Comparison of ENCODE assay signal across 7 cellular contexts in the genomic region with DNA sequence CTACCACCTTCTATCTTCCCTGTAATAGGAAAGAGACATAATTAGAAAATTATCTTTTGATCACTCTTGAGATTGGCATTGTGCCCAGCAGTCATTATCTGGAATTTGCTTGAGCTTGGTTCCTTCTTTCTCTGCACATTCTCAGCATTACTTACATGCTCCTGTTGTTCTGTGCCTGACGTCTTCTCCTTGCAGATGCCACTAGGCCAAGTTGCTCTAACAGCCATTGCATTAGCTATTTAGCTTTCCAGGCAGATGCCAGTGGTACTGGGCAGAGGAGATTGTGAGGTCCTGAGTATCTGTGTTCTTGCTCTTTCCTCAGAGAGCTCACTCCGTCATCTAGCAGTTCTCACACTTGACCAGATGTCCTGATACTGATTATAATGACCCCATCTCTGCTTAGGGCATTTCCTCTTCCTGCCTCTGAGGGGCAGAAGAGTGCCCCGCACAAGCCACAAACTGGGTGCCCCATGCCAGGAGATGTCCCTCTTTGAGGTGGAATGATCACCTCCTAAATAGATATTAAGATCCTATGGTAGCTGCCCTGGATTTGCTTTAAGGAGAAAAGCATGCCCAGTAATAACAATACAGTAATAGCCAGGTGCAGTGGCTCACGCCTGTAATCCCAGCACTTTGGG. TPM values are rescaled to one million over a fixed set of nuclear protein-coding genes. Genes with fewer than 3 reads are reported as not detected.
DNase-seq lines count a peak whose midpoint lies in the region; ATAC-seq and TF ChIP-seq lines count a peak whose summit lies in the region.
"Had no signal": no experiment of that assay in that cellular context is flagged by ENCODE, and none has a peak within 500 bp of the region (broad histone marks: within the 10 kb centered on the region; RNA-seq: fewer than 3 reads in every experiment).

No MANE protein-coding gene starts in this region.

- DNase-seq in DMS53 (lab: John Stamatoyannopoulos, UW) (peak; percentile 44), DMS53 treated with DMSO at 0.1 percent for 48 hours (lab: John Stamatoyannopoulos, UW; ENCODE audit: unreplicated experiment) (no peak), WERI-Rb-1 (peak; percentile 28), neural crest cell (ENCODE audit: low read depth, low spot score) (no peak), HAP-1 (ENCODE audit: low spot score in 2 of 2) (no peak)
- DNase-seq: NCI-H1436 treated with DMSO at 0.1 percent for 48 hours had no signal

- ATAC-seq in GM18498 (IDR thresholded peaks at IDR 0.05; ENCODE audit: unreplicated experiment) = no peak

- no peaks in the 10 kb centered on the region for H3K9me3 ChIP-seq in WERI-Rb-1 (ENCODE audit: severe bottlenecking)
- H3K9me3 ChIP-seq in HAP-1 = no peaks in the 10 kb centered on the region

- H3K4me1 Mint-ChIP-seq in neural crest cell = peaks cover 2% of the 10 kb centered on the region

- H3K27ac Mint-ChIP-seq in neural crest cell (ENCODE audit: unreplicated experiment) = no peak overlapping the region

- in situ Hi-C loops in HAP-1 (cut with MboI; ENCODE audit: low sequenced_read_pairs) = no loop called here

- H3K36me3 Mint-ChIP-seq in neural crest cell (ENCODE audit: low read depth) = peaks cover 6% of the 10 kb centered on the region

- H3K27me3 Mint-ChIP-seq in neural crest cell (ENCODE audit: low read depth) = no peaks in the 10 kb centered on the region

- no peak overlapping the region for H3K4me3 Mint-ChIP-seq in neural crest cell

- no peaks in the 10 kb centered on the region for H3K27me3 ChIP-seq in WERI-Rb-1 (ENCODE audit: insufficient read depth, low read depth, severe bottlenecking)
- H3K27me3 ChIP-seq in HAP-1 (ENCODE audit: low read depth) = no peaks in the 10 kb centered on the region

- H3K9me3 Mint-ChIP-seq in neural crest cell = no peaks in the 10 kb centered on the region

- H3K4me3 ChIP-seq in WERI-Rb-1 (ENCODE audit: low read depth, low read length) = no peak overlapping the region
- H3K4me3 ChIP-seq in HAP-1 = no peak overlapping the region

- no peak overlapping the region for H3K27ac ChIP-seq in WERI-Rb-1

- peaks cover 57% of the 10 kb centered on the region for H3K36me3 ChIP-seq in WERI-Rb-1
- peaks cover 55% of the 10 kb centered on the region for H3K36me3 ChIP-seq in HAP-1 (replicated peaks)

- H3K4me1 ChIP-seq in HAP-1 = no peaks in the 10 kb centered on the region

- TF ChIP-seq CTCF in WERI-Rb-1 (IDR thresholded peaks at IDR 0.05; ENCODE audit: low read depth, low read length) (peak; percentile 73), neural crest cell (conservative IDR thresholded peaks at IDR 0.05) (peak; percentile 25)

RNA-seq across cellular contexts. Expression of a gene that starts 30.7 kb away (rescaled TPM):
- 31.9 and 32.2 TPM in 2 replicates for total RNA-seq in neural crest cell

RNA-seq across cellular contexts. Expression of a gene that starts 31.1 kb away (rescaled TPM):
- 13.7 and 15.3 TPM in 2 replicates for total RNA-seq in neural crest cell

RNA-seq across cellular contexts. Expression of a gene that starts 49.3 kb away (rescaled TPM):
- total RNA-seq in neural crest cell = not detected in 2 replicates

RNA-seq across cellular contexts. Expression of a gene that starts 52.4 kb away (rescaled TPM):
- total RNA-seq in neural crest cell = 51.3 and 51.9 TPM in 2 replicates

RNA-seq across cellular contexts. Expression of a gene that starts 52.7 kb away (rescaled TPM):
- total RNA-seq in neural crest cell = 7.6 and 8.0 TPM in 2 replicates

Comparison
In these comparisons a context has a peak if more than half of its experiments do, and no peak if none do; other contexts are left out.
1. DNase-seq: peak in DMS53 (single experiment) and WERI-Rb-1 (single experiment); none in DMS53 treated with DMSO at 0.1 percent for 48 hours (single experiment), neural crest cell (single experiment) and HAP-1 (0 of 2).